1 cellular context compared by ENCODE assay signal in the genomic region with DNA sequence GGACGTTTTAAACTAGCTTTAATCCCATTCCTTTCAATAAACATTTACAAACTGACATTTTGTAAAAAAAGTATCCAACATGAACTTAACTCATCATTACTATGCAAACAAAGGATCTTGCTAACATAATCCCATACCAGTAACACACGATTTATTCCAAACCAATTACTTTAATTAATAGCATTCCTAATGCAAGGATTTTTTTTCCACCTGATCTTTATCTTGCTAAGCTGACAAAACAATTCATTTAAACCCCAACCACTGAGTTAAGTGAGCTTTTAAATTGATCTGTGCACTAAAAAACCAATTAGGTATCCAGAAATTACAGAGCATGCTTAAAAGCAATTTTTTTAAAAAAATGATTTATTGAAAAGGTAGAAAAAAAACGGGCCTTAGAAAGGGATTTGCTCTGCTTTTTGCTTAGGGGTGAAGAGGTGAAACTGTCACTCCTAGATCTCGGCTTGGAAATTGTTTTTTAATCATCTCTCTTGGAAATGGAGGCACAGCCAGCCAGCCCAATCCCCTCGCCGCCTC.
TF ChIP-seq lines count a peak whose summit lies in the region.

No MANE protein-coding gene starts in this region.

TF ChIP-seq in H1, 55 proteins besides CTCF, POLR2A, EP300 and RAD21 (continued from another document):
- TF ChIP-seq SP2 (IDR thresholded peaks at IDR 0.05; ENCODE audit: low read length) (no peak), KDM4A (IDR thresholded peaks at IDR 0.05; ENCODE audit: low read depth, low read length, severe bottlenecking) (no peak), CBX5 (IDR thresholded peaks at IDR 0.05; ENCODE audit: low read depth, low read length) (no peak), E2F6 (IDR thresholded peaks at IDR 0.05) (no peak), CEBPB (IDR thresholded peaks at IDR 0.05; ENCODE audit: low read depth, low read length) (no peak), SAP30 (IDR thresholded peaks at IDR 0.05; ENCODE audit: insufficient read depth, insufficient replicate concordance, low read length) (no peak), TCF12 (IDR thresholded peaks at IDR 0.05; ENCODE audit: low read depth, low read length) (no peak), SP1 (IDR thresholded peaks at IDR 0.05; ENCODE audit: low read depth, low read length) (no peak), CHD1 (IDR thresholded peaks at IDR 0.05; ENCODE audit: low read depth, low read length) (no peak)
